In the genomic region with DNA sequence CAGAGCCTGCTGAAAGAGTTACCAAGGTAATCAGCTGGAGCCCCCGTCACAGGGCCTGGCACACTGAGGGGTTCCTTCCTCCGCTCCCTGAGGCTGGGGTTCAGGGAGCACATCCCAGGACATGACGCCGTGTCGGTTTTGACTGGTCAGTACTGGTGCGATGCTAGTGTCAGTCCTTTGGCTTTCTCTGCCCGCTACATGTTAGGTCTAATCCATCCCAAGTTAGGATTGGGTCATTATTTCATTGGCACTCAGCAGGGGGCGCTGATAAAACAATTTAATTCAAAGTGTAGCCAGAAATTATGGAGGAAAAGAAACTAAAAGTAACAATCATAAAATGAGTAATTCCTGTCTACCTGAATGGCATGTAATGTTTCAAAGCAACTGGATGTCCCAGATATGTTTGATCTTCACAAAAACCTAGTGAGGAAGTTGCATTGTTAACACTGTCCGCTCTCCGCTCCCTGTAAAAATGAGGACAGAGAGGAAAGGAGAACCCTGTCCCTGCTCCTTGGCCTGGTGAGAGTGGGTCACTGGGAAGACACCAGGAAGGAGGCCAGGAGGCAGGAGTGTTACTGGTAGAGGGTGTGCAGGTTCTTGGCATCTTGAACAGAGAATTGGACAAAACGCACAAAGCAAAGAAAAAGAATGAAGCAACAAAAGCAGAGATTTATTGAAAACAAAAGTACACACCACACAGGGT, we compare ENCODE assay signal across 8 cellular contexts. TPM values are rescaled to one million over a fixed set of nuclear protein-coding genes. Genes with fewer than 3 reads are reported as not detected.
DNase-seq lines count a peak whose midpoint lies in the region; ATAC-seq and TF ChIP-seq lines count a peak whose summit lies in the region.

No MANE protein-coding gene starts in this region.

- ATAC-seq in CD4-positive, alpha-beta T cell (ENCODE audit: poor library complexity) = no peak
- ATAC-seq in activated CD8-positive, alpha-beta T cell treated with anti-CD3 and anti-CD28 coated beads, Interleukin-2, amount 10 ng/mL, durations not matched to agents 7 days and 5 days = peak; percentile 47
- ATAC-seq in HG02852 (IDR thresholded peaks at IDR 0.05; ENCODE audit: unreplicated experiment) = no peak
- no peak for ATAC-seq in HG03354 (IDR thresholded peaks at IDR 0.05; ENCODE audit: poor library complexity, severe bottlenecking, unreplicated experiment)

- no peak overlapping the region for H3K4me3 Mint-ChIP-seq in CD4-positive, alpha-beta T cell
- no peak overlapping the region for H3K4me3 Mint-ChIP-seq in activated CD8-positive, alpha-beta T cell treated with anti-CD3 and anti-CD28 coated beads, Interleukin-2, amount 10 ng/mL, durations not matched to agents 7 days and 5 days

- H3K79me2 ChIP-seq in Loucy (ENCODE audit: insufficient read depth, low read length) = no peaks in the 10 kb centered on the region

- H3K4me2 ChIP-seq in Loucy (ENCODE audit: low read depth, low read length, poor library complexity, severe bottlenecking) = no peak overlapping the region

- peak overlapping the region; percentile 67 for H2AFZ ChIP-seq in Loucy (ENCODE audit: low read length)

- no peaks in the 10 kb centered on the region for H4K20me1 ChIP-seq in Loucy (ENCODE audit: insufficient read depth, low read length, poor library complexity, severe bottlenecking)

- no peaks in the 10 kb centered on the region for H3K9me2 ChIP-seq in Loucy (replicated peaks; ENCODE audit: low read depth, low read length)

- no peak overlapping the region for H3K4me3 ChIP-seq in Loucy (ENCODE audit: low read length, poor library complexity, severe bottlenecking)

- H3K9me3 Mint-ChIP-seq in CD4-positive, alpha-beta T cell = no peaks in the 10 kb centered on the region
- peaks cover 2% of the 10 kb centered on the region for H3K9me3 Mint-ChIP-seq in activated CD8-positive, alpha-beta T cell treated with anti-CD3 and anti-CD28 coated beads, Interleukin-2, amount 10 ng/mL, durations not matched to agents 7 days and 5 days (ENCODE audit: insufficient read depth)

- POLR2A ChIA-PET in CD4-positive, alpha-beta T cell (lab: Charles Lee) = no interaction called here
- POLR2A ChIA-PET in activated CD8-positive, alpha-beta T cell treated with anti-CD3 and anti-CD28 coated beads, Interleukin-2, amount 10 ng/mL, durations not matched to agents 7 days and 5 days (lab: Charles Lee) = no interaction called here

- peaks cover 14% of the 10 kb centered on the region for H3K27me3 Mint-ChIP-seq in CD4-positive, alpha-beta T cell
- H3K27me3 Mint-ChIP-seq in activated CD8-positive, alpha-beta T cell treated with anti-CD3 and anti-CD28 coated beads, Interleukin-2, amount 10 ng/mL, durations not matched to agents 7 days and 5 days (ENCODE audit: low read depth) = peaks cover 7% of the 10 kb centered on the region

- DNase-seq in CD4-positive, alpha-beta T cell = no peak
- peak; percentile 64 for DNase-seq in activated CD8-positive, alpha-beta T cell treated with anti-CD3 and anti-CD28 coated beads, Interleukin-2, amount 10 ng/mL, durations not matched to agents 7 days and 5 days
- DNase-seq in cardiac septum (ENCODE audit: low spot score) (peak; percentile 49), DMS 273 (lab: John Stamatoyannopoulos, UW; ENCODE audit: unreplicated experiment) (no peak)
- DNase-seq in stimulated activated CD4-positive, alpha-beta T cell treated with anti-CD3 and anti-CD28 coated beads, Interleukin-15, amount 100 ng/mL, for 24 hours = peak; percentile 72

- H3K27ac ChIP-seq in CD4-positive, alpha-beta T cell (ENCODE audit: low read depth, low read length) = no peak overlapping the region

- peaks cover under 1% of the 10 kb centered on the region for H3K9me3 ChIP-seq in CD4-positive, alpha-beta T cell (ENCODE audit: control insufficient read depth, low read length)
- peaks cover under 1% of the 10 kb centered on the region; the same call in 1 of the 2 replicates for H3K9me3 ChIP-seq in Loucy (ENCODE audit: insufficient read depth, low read depth, low read length)

- intact Hi-C loops in CD4-positive, alpha-beta T cell (cut with DNase I, micrococcal nuclease) = loop anchor here in 1 of 2 experiments (5.0 kb wide), 1 partner anchor 107 kb away; no protein-coding TSS in a partner anchor
- intact Hi-C loops in cardiac septum (cut with DNase I) = loop anchor here (1.0 kb wide), 1 partner anchor 109 kb away; no protein-coding TSS in a partner anchor

- no peaks in the 10 kb centered on the region for H3K36me3 Mint-ChIP-seq in CD4-positive, alpha-beta T cell (ENCODE audit: low read depth)
- H3K36me3 Mint-ChIP-seq in activated CD8-positive, alpha-beta T cell treated with anti-CD3 and anti-CD28 coated beads, Interleukin-2, amount 10 ng/mL, durations not matched to agents 7 days and 5 days (ENCODE audit: low read depth) = no peaks in the 10 kb centered on the region

- H3K27ac Mint-ChIP-seq in CD4-positive, alpha-beta T cell = no peak overlapping the region
- H3K27ac Mint-ChIP-seq in activated CD8-positive, alpha-beta T cell treated with anti-CD3 and anti-CD28 coated beads, Interleukin-2, amount 10 ng/mL, durations not matched to agents 7 days and 5 days = peak overlapping the region; percentile 61

- peak; percentile 40 for TF ChIP-seq CTCF in CD4-positive, alpha-beta T cell (IDR thresholded peaks at IDR 0.05)
- TF ChIP-seq CTCF in Loucy (conservative IDR thresholded peaks at IDR 0.05; ENCODE audit: low read length) = peak; percentile 81

- CTCF ChIA-PET in CD4-positive, alpha-beta T cell (lab: Charles Lee) = no interaction called here
- CTCF ChIA-PET in activated CD8-positive, alpha-beta T cell treated with anti-CD3 and anti-CD28 coated beads, Interleukin-2, amount 10 ng/mL, durations not matched to agents 7 days and 5 days (lab: Charles Lee) = interaction anchor here (0.8 to 8.9 kb wide), 9 partner anchors 11 to 109 kb away, joined by 3 to 144 read pairs (median 4); no protein-coding TSS in a partner anchor

- no peaks in the 10 kb centered on the region for H3K4me1 ChIP-seq in Loucy (ENCODE audit: insufficient read depth, low read length, poor library complexity, severe bottlenecking)

- H3K4me1 Mint-ChIP-seq in CD4-positive, alpha-beta T cell (ENCODE audit: low read depth) = peaks cover 24% of the 10 kb centered on the region
- H3K4me1 Mint-ChIP-seq in activated CD8-positive, alpha-beta T cell treated with anti-CD3 and anti-CD28 coated beads, Interleukin-2, amount 10 ng/mL, durations not matched to agents 7 days and 5 days (ENCODE audit: low read depth) = peaks cover 16% of the 10 kb centered on the region

- H3K9ac ChIP-seq in Loucy (ENCODE audit: low read depth, low read length, poor library complexity, severe bottlenecking) = no peak overlapping the region

- H3K27me3 ChIP-seq in CD4-positive, alpha-beta T cell (ENCODE audit: control insufficient read depth, insufficient read depth, low read length) = no peaks in the 10 kb centered on the region
- H3K27me3 ChIP-seq in Loucy (ENCODE audit: insufficient read depth, low read length, poor library complexity, severe bottlenecking) = no peaks in the 10 kb centered on the region

- no peaks in the 10 kb centered on the region for H3F3A ChIP-seq in Loucy (ENCODE audit: low read depth)

- H3K36me3 ChIP-seq in Loucy (ENCODE audit: insufficient read depth, low read length) = no peaks in the 10 kb centered on the region

RNA-seq across cellular contexts. Expression of a gene that starts 27.1 kb away (rescaled TPM):
- total RNA-seq in CD4-positive, alpha-beta T cell = under 1 TPM in 1 of 2 experiments, not detected in 1; 0.06 TPM
- 1 to 10 TPM; 2.5 TPM for total RNA-seq in activated CD8-positive, alpha-beta T cell treated with anti-CD3 and anti-CD28 coated beads, Interleukin-2, amount 10 ng/mL, durations not matched to agents 7 days and 5 days
- 6.9 TPM for total RNA-seq in cardiac septum

RNA-seq across cellular contexts. Expression of a gene that starts 50.4 kb away (rescaled TPM):
- total RNA-seq in CD4-positive, alpha-beta T cell = 1 to 10 TPM; 6.4 to 7.0 TPM
- total RNA-seq in activated CD8-positive, alpha-beta T cell treated with anti-CD3 and anti-CD28 coated beads, Interleukin-2, amount 10 ng/mL, durations not matched to agents 7 days and 5 days = 10 to 100 TPM in 1 of 2 experiments, 1 to 10 TPM in 1; 9.4 to 13.8 TPM
- 9.7 TPM for total RNA-seq in cardiac septum

Comparison
In these comparisons a context has a peak if more than half of its experiments do, and no peak if none do; other contexts are left out.
1. DNase-seq: peak in activated CD8-positive, alpha-beta T cell treated with anti-CD3 and anti-CD28 coated beads, Interleukin-2, amount 10 ng/mL, durations not matched to agents 7 days and 5 days (single experiment), cardiac septum (single experiment) and stimulated activated CD4-positive, alpha-beta T cell treated with anti-CD3 and anti-CD28 coated beads, Interleukin-15, amount 100 ng/mL, for 24 hours (single experiment); none in CD4-positive, alpha-beta T cell (0 of 10) and DMS 273 (single experiment).